Comparison of ENCODE assay signal across 8 cellular contexts in the genomic region with DNA sequence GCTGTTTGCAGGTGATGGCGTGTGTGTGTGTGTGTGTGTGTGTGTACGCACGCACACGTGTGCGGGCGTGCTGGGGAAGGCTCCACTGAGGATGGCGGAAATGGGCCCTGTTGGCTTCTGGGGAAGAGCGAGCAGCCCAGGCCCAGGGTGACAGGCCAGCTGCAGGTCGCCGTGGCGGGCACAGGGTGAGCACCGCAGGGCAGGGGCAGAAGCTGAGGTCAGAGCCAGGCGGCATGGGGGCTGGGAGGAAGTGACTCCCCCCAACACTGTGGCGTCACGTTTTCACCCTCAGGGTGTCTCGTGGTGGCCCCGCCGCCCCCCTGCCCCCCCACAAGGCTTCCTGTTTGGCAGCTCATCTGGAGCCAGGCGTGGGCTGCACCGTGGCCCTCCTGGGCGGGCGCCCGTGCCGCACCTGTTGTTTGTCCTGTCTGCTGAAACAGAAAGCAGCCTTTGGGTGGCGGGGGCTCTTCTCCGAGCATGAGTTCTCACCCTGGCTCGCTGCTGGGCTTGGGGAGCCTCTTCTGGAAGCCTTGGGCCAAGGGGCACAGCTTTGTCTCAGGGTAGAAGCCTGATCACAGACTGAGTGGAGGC. TPM values are rescaled to one million over a fixed set of nuclear protein-coding genes. Genes with fewer than 3 reads are reported as not detected.
DNase-seq lines count a peak whose midpoint lies in the region; ATAC-seq and TF ChIP-seq lines count a peak whose summit lies in the region.

No MANE protein-coding gene starts in this region.

- intact Hi-C loops in MCF 10A (cut with micrococcal nuclease) = no loop called here

- H3K4me3 Mint-ChIP-seq in immature natural killer cell = peak overlapping the region; percentile 65 to 89 (median 87)
- no peak overlapping the region for H3K4me3 Mint-ChIP-seq in MCF 10A (ENCODE audit: unreplicated experiment)

- peaks cover 86 to 95% (median 95%) of the 10 kb centered on the region in 3 donors for H3K27me3 Mint-ChIP-seq in immature natural killer cell (ENCODE audit: low read depth in 3 of 3)
- H3K27me3 Mint-ChIP-seq in MCF 10A (ENCODE audit: insufficient read depth, unreplicated experiment) = no peaks in the 10 kb centered on the region

- ATAC-seq in GM21529 (IDR thresholded peaks at IDR 0.05; ENCODE audit: unreplicated experiment) = peak; percentile 57

- no peak for TF ChIP-seq POLR2A in NB4 (IDR thresholded peaks at IDR 0.05; ENCODE audit: extremely low read depth, insufficient read length)

- DNase-seq in Daoy (ENCODE audit: low read depth) (peak; percentile 36), NB4 (ENCODE audit: low read depth) (peak; percentile 67), activated T-cell treated with anti-CD3 and anti-CD28 coated beads for 24 hours (ENCODE audit: low read depth) (peak; percentile 79), immature natural killer cell (peak; percentile 97 to 98 (median 98)), MCF 10A (ENCODE audit: unreplicated experiment) (no peak), NCI-H446 (lab: John Stamatoyannopoulos, UW) (no peak)
- peak; percentile 48 to 76 (median 76) for DNase-seq in stimulated activated CD4-positive, alpha-beta T cell treated with anti-CD3 and anti-CD28 coated beads, TNF-alpha, amount 100 ng/mL, for 48 hours (ENCODE audit: low read depth in 3 of 3)

- H3K36me3 Mint-ChIP-seq in immature natural killer cell = peaks cover 27 to 68% (median 29%) of the 10 kb centered on the region in 3 donors
- no peaks in the 10 kb centered on the region for H3K36me3 Mint-ChIP-seq in MCF 10A (ENCODE audit: insufficient read depth, unreplicated experiment)

- BruUV-seq in MCF 10A (replicated peaks; lab: Mats Ljungman, UMichigan) = no TSS peak

- TF ChIP-seq CTCF in NB4 (IDR thresholded peaks at IDR 0.05; ENCODE audit: low read depth, low read length) (no peak), MCF 10A (IDR thresholded peaks at IDR 0.05; ENCODE audit: unreplicated experiment) (no peak)

- H3K9me3 Mint-ChIP-seq in immature natural killer cell (no peaks in the 10 kb centered on the region), MCF 10A (ENCODE audit: unreplicated experiment) (no peaks in the 10 kb centered on the region)

- peak overlapping the region; percentile 97 to 99 (median 99) for H3K27ac Mint-ChIP-seq in immature natural killer cell
- no peak overlapping the region for H3K27ac Mint-ChIP-seq in MCF 10A (ENCODE audit: low read depth, unreplicated experiment)

- POLR2A ChIA-PET in MCF 10A (lab: Yijun Ruan, JAX) = no interaction called here

- H3K4me3 ChIP-seq in NB4 (ENCODE audit: low read depth, low read length) = no peak overlapping the region

- H3K4me1 Mint-ChIP-seq in immature natural killer cell = peaks cover 96 to 98% of the 10 kb centered on the region in 2 donors
- no peaks in the 10 kb centered on the region for H3K4me1 Mint-ChIP-seq in MCF 10A (ENCODE audit: insufficient read depth, unreplicated experiment)

- CTCF ChIA-PET in MCF 10A (lab: Yijun Ruan, JAX) = interaction anchor here (0.7 to 1.4 kb wide), 2 partner anchors 20 to 98 kb away, joined by 3 to 4 read pairs; no protein-coding TSS in a partner anchor

RNA-seq across cellular contexts. Expression of a gene that starts 7.1 kb away (rescaled TPM):
- total RNA-seq in Daoy (2014; rRNA removed; shearing (Covaris generic)) = 14.6 and 15.7 TPM in 2 replicates
- polyA plus RNA-seq in immature natural killer cell = 10 to 100 TPM; 43.6 to 89.1 (median 80.4) TPM
- 5.1 and 5.8 TPM in 2 replicates for total RNA-seq in MCF 10A (2022)

RNA-seq across cellular contexts. Expression of a gene that starts 47.3 kb away (rescaled TPM):
- total RNA-seq in Daoy (2014; rRNA removed; shearing (Covaris generic)) = 58.7 and 62.1 TPM in 2 replicates
- polyA plus RNA-seq in immature natural killer cell = 10 to 100 TPM; 35.7 to 54.5 (median 40.3) TPM
- total RNA-seq in MCF 10A (2022) = 46.7 and 60.3 TPM in 2 replicates

Comparison
In these comparisons a context has a peak if more than half of its experiments do, and no peak if none do; other contexts are left out.
1. DNase-seq: peak in Daoy (single experiment), NB4 (single experiment), activated T-cell treated with anti-CD3 and anti-CD28 coated beads for 24 hours (single experiment), immature natural killer cell (3 of 3) and stimulated activated CD4-positive, alpha-beta T cell treated with anti-CD3 and anti-CD28 coated beads, TNF-alpha, amount 100 ng/mL, for 48 hours (3 of 3); none in MCF 10A (single experiment) and NCI-H446 (0 of 2).